2 cellular contexts compared by ENCODE assay signal in the genomic region with DNA sequence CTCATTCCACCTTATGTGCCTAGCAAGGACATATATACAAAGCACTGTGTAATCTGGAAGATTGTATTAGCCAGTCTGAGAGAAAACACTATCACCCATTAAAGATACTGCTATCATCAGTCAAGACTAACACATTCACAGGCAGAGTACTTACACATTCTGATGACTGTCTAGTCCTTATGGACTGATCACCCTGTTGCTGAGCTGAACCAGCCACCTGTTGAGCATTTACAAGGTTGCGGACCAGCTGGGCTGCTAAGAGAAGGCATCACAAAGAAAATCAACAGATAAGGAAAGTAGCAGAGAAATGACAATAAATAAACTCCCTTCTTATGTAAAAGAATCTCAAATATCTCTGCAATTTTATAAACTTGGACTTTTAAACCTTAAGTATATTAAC.
TF ChIP-seq lines count a peak whose summit lies in the region.

No MANE protein-coding gene starts in this region.

TF ChIP-seq in GM23338, 12 proteins besides CTCF, POLR2A, EP300 and RAD21:
- TF ChIP-seq POLR2AphosphoS5 (IDR thresholded peaks at IDR 0.05; ENCODE audit: low read depth) (no peak), ZNF331 (CRISPR knock-in tag; IDR thresholded peaks at IDR 0.05; ENCODE audit: low read depth) (no peak), ZNF462 (CRISPR knock-in tag; IDR thresholded peaks at IDR 0.05) (no peak), EZH2 (IDR thresholded peaks at IDR 0.05; ENCODE audit: low read depth, unreplicated experiment) (no peak), ZNF114 (CRISPR knock-in tag; IDR thresholded peaks at IDR 0.05) (no peak)

TF ChIP-seq in WTC11, 78 proteins besides CTCF, POLR2A, EP300 and RAD21:
- TF ChIP-seq MYBL2 (CRISPR knock-in tag; IDR thresholded peaks at IDR 0.05): no peak
- no peak for TF ChIP-seq SMAD4 (CRISPR knock-in tag; IDR thresholded peaks at IDR 0.05)
- TF ChIP-seq RELA (CRISPR knock-in tag; IDR thresholded peaks at IDR 0.05; ENCODE audit: borderline replicate concordance): no peak
- no peak for TF ChIP-seq NFATC4 (CRISPR knock-in tag; IDR thresholded peaks at IDR 0.05)
- TF ChIP-seq MXD4 (CRISPR knock-in tag; IDR thresholded peaks at IDR 0.05; ENCODE audit: borderline replicate concordance): no peak
- TF ChIP-seq, protein P1, sequence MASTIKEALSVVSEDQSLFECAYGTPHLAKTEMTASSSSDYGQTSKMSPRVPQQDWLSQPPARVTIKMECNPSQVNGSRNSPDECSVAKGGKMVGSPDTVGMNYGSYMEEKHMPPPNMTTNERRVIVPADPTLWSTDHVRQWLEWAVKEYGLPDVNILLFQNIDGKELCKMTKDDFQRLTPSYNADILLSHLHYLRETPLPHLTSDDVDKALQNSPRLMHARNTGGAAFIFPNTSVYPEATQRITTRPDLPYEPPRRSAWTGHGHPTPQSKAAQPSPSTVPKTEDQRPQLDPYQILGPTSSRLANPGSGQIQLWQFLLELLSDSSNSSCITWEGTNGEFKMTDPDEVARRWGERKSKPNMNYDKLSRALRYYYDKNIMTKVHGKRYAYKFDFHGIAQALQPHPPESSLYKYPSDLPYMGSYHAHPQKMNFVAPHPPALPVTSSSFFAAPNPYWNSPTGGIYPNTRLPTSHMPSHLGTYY (CRISPR knock-in tag; IDR thresholded peaks at IDR 0.05): no peak
- TF ChIP-seq ELF4 (CRISPR knock-in tag; IDR thresholded peaks at IDR 0.05; ENCODE audit: low read depth): no peak
- TF ChIP-seq, protein P2, sequence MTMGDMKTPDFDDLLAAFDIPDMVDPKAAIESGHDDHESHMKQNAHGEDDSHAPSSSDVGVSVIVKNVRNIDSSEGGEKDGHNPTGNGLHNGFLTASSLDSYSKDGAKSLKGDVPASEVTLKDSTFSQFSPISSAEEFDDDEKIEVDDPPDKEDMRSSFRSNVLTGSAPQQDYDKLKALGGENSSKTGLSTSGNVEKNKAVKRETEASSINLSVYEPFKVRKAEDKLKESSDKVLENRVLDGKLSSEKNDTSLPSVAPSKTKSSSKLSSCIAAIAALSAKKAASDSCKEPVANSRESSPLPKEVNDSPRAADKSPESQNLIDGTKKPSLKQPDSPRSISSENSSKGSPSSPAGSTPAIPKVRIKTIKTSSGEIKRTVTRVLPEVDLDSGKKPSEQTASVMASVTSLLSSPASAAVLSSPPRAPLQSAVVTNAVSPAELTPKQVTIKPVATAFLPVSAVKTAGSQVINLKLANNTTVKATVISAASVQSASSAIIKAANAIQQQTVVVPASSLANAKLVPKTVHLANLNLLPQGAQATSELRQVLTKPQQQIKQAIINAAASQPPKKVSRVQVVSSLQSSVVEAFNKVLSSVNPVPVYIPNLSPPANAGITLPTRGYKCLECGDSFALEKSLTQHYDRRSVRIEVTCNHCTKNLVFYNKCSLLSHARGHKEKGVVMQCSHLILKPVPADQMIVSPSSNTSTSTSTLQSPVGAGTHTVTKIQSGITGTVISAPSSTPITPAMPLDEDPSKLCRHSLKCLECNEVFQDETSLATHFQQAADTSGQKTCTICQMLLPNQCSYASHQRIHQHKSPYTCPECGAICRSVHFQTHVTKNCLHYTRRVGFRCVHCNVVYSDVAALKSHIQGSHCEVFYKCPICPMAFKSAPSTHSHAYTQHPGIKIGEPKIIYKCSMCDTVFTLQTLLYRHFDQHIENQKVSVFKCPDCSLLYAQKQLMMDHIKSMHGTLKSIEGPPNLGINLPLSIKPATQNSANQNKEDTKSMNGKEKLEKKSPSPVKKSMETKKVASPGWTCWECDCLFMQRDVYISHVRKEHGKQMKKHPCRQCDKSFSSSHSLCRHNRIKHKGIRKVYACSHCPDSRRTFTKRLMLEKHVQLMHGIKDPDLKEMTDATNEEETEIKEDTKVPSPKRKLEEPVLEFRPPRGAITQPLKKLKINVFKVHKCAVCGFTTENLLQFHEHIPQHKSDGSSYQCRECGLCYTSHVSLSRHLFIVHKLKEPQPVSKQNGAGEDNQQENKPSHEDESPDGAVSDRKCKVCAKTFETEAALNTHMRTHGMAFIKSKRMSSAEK (CRISPR knock-in tag; IDR thresholded peaks at IDR 0.05; ENCODE audit: borderline replicate concordance): no peak
- TF ChIP-seq CREB1 (CRISPR knock-in tag; IDR thresholded peaks at IDR 0.05): no peak
- TF ChIP-seq KAT7 (CRISPR knock-in tag; IDR thresholded peaks at IDR 0.05; ENCODE audit: borderline replicate concordance): no peak
- no peak for TF ChIP-seq GRHL2 (CRISPR knock-in tag; IDR thresholded peaks at IDR 0.05; ENCODE audit: insufficient replicate concordance, severe bottlenecking)
- TF ChIP-seq, protein P3, sequence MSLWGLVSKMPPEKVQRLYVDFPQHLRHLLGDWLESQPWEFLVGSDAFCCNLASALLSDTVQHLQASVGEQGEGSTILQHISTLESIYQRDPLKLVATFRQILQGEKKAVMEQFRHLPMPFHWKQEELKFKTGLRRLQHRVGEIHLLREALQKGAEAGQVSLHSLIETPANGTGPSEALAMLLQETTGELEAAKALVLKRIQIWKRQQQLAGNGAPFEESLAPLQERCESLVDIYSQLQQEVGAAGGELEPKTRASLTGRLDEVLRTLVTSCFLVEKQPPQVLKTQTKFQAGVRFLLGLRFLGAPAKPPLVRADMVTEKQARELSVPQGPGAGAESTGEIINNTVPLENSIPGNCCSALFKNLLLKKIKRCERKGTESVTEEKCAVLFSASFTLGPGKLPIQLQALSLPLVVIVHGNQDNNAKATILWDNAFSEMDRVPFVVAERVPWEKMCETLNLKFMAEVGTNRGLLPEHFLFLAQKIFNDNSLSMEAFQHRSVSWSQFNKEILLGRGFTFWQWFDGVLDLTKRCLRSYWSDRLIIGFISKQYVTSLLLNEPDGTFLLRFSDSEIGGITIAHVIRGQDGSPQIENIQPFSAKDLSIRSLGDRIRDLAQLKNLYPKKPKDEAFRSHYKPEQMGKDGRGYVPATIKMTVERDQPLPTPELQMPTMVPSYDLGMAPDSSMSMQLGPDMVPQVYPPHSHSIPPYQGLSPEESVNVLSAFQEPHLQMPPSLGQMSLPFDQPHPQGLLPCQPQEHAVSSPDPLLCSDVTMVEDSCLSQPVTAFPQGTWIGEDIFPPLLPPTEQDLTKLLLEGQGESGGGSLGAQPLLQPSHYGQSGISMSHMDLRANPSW (CRISPR knock-in tag; conservative IDR thresholded peaks at IDR 0.05; ENCODE audit: low read depth): no peak
- no peak for TF ChIP-seq ZMAT4 (CRISPR knock-in tag; IDR thresholded peaks at IDR 0.05)
- no peak for TF ChIP-seq MAX (CRISPR knock-in tag; IDR thresholded peaks at IDR 0.05)
- TF ChIP-seq FOXJ3 (CRISPR knock-in tag; IDR thresholded peaks at IDR 0.05; ENCODE audit: borderline replicate concordance): no peak
- TF ChIP-seq, protein P4, sequence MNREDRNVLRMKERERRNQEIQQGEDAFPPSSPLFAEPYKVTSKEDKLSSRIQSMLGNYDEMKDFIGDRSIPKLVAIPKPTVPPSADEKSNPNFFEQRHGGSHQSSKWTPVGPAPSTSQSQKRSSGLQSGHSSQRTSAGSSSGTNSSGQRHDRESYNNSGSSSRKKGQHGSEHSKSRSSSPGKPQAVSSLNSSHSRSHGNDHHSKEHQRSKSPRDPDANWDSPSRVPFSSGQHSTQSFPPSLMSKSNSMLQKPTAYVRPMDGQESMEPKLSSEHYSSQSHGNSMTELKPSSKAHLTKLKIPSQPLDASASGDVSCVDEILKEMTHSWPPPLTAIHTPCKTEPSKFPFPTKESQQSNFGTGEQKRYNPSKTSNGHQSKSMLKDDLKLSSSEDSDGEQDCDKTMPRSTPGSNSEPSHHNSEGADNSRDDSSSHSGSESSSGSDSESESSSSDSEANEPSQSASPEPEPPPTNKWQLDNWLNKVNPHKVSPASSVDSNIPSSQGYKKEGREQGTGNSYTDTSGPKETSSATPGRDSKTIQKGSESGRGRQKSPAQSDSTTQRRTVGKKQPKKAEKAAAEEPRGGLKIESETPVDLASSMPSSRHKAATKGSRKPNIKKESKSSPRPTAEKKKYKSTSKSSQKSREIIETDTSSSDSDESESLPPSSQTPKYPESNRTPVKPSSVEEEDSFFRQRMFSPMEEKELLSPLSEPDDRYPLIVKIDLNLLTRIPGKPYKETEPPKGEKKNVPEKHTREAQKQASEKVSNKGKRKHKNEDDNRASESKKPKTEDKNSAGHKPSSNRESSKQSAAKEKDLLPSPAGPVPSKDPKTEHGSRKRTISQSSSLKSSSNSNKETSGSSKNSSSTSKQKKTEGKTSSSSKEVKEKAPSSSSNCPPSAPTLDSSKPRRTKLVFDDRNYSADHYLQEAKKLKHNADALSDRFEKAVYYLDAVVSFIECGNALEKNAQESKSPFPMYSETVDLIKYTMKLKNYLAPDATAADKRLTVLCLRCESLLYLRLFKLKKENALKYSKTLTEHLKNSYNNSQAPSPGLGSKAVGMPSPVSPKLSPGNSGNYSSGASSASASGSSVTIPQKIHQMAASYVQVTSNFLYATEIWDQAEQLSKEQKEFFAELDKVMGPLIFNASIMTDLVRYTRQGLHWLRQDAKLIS (CRISPR knock-in tag; IDR thresholded peaks at IDR 0.05; ENCODE audit: borderline replicate concordance): no peak
- no peak for TF ChIP-seq NFE2L1 (CRISPR knock-in tag; IDR thresholded peaks at IDR 0.05)
- TF ChIP-seq FOXK1 (CRISPR knock-in tag; IDR thresholded peaks at IDR 0.05): no peak
- TF ChIP-seq TP53 (CRISPR knock-in tag; IDR thresholded peaks at IDR 0.05): no peak
